28 cellular contexts compared by ENCODE assay signal in the genomic region with DNA sequence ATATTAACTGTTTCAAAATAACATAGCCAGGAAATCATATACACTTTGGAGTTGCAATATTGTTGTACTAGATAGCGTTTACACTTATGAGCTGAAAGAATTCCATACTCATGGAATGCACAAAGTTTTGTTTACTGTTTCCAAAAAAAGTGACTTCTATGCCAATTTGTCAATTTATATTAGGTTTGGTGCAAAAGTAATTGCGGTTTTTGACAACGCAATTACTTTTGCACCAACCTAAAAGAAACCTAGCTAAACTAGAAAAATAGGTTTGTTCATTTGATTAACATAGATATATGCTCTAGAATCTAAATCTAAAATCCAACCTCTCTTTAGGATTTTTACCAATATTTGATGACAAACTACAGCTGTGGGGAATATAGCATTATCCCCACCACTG. TPM values are rescaled to one million over a fixed set of nuclear protein-coding genes. Genes with fewer than 3 reads are reported as not detected.
"Had no signal": no experiment of that assay in that cellular context is flagged by ENCODE, and none has a peak within 500 bp of the region (broad histone marks: within the 10 kb centered on the region; RNA-seq: fewer than 3 reads in every experiment).

No MANE protein-coding gene starts in this region.

- H3K9me3 Mint-ChIP-seq: mesothelial cell of epicardium had no signal

- DNase-seq: dermis blood vessel endothelial cell; dorsolateral prefrontal cortex; effector CD4-positive, alpha-beta T cell; effector memory CD4-positive, alpha-beta T cell; erythroblast; esophagus squamous epithelium; foreskin fibroblast; heart left ventricle; left cardiac atrium; left lung; left ventricle myocardium superior; lower lobe of right lung; mesenchymal stem cell; mucosa of descending colon; naive B cell had no signal

- ATAC-seq: esophagus mucosa, gastroesophageal sphincter, heart left ventricle, left cardiac atrium, left lung, left ventricle myocardium superior, lower lobe of right lung, mucosa of descending colon had no signal

- H2AFZ ChIP-seq: hepatocyte had no signal

- H3K4me2 ChIP-seq: hepatocyte had no signal

- H3K4me1 ChIP-seq: esophagus squamous epithelium, gastroesophageal sphincter, heart left ventricle had no signal

- FAIRE-seq: colon, endothelial cell of umbilical vein, frontal cortex, islet of Langerhans, keratinocyte had no signal

- H3K36me3 Mint-ChIP-seq: mesothelial cell of epicardium, naive B cell had no signal

- H3K4me3 ChIP-seq: coronary artery, dorsolateral prefrontal cortex, esophagus squamous epithelium, gastroesophageal sphincter, heart left ventricle, hepatocyte, left lung, lower lobe of right lung, mucosa of descending colon had no signal

- H3K36me3 ChIP-seq: esophagus squamous epithelium, gastroesophageal sphincter, heart left ventricle, left lung, lower lobe of right lung had no signal

- H3K9me3 ChIP-seq: esophagus squamous epithelium, gastroesophageal sphincter, heart left ventricle, left lung, lower lobe of right lung, mucosa of descending colon had no signal

- H3K79me2 ChIP-seq: hepatocyte had no signal

- H3K27ac Mint-ChIP-seq: mesothelial cell of epicardium, naive B cell had no signal

- H3K27me3 ChIP-seq: esophagus squamous epithelium, gastroesophageal sphincter, heart left ventricle, hepatocyte, left lung had no signal

- H3K4me3 Mint-ChIP-seq: mesothelial cell of epicardium, naive B cell had no signal

- H3K27ac ChIP-seq: coronary artery, esophagus squamous epithelium, gastroesophageal sphincter, heart left ventricle, hepatocyte, left lung, lower lobe of right lung had no signal

RNA-seq across cellular contexts. Expression of gene RXFP1, which starts 15.2 kb away (rescaled TPM):
- total RNA-seq: dermis blood vessel endothelial cell, endothelial cell of umbilical vein, gastroesophageal sphincter, heart left ventricle, hepatocyte, kidney epithelial cell, left ventricle myocardium superior, lung microvascular endothelial cell, mesenteric fat pad had no signal
- polyA plus RNA-seq: endothelial cell of umbilical vein, heart left ventricle, hepatocyte, keratinocyte had no signal
